9 cellular contexts compared by ENCODE assay signal in the genomic region with DNA sequence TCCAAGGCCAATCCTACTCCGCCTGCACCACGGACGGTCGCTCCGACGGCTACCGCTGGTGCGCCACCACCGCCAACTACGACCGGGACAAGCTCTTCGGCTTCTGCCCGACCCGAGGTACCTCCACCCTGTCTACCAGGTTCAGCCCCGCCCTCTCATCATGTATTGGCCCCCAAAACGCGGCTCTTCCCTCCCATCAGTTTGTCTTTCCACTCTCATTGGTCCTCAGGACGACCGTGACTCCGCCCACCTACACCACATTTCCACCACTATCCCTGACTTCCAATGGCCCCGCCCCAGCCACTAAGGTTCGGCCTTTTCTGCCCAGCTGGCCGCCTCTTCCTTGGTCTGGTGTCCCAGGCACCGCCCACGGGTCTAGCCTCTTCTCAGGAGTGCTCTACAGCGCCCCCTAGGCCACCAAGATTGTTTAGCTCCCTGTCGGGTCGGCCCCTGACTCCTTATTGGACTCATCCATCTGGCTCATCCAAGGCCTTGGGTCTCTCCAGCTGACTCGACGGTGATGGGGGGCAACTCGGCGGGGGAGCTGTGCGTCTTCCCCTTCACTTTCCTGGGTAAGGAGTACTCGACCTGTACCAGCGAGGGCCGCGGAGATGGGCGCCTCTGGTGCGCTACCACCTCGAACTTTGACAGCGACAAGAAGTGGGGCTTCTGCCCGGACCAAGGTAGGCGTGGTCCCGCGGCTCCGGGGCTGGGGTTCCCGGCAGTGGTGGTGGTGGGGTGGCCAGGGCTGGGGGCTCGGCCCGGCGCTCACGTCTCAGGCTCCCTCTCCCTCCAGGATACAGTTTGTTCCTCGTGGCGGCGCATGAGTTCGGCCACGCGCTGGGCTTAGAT. TPM values are rescaled to one million over a fixed set of nuclear protein-coding genes. Genes with fewer than 3 reads are reported as not detected.
DNase-seq lines count a peak whose midpoint lies in the region; ATAC-seq and TF ChIP-seq lines count a peak whose summit lies in the region.
"Had no signal": no experiment of that assay in that cellular context is flagged by ENCODE, and none has a peak within 500 bp of the region (broad histone marks: within the 10 kb centered on the region; RNA-seq: fewer than 3 reads in every experiment).

No MANE protein-coding gene starts in this region.

- in situ Hi-C loops in transverse colon (cut with MboI; ENCODE audit: low pct_ligation_motif_present in 1 of 4, low pct_unique_long_range_greater_than_20kb in 1 of 4, low sequenced_read_pairs in 3 of 4), result loop anchor here in 1 of 4 donors (10.0 kb wide), 1 partner anchor 163 kb away; no protein-coding TSS in a partner anchor

- no peak overlapping the region for H3K9ac ChIP-seq in iPS-15b (ENCODE audit: low read depth, low read length)

- H3K9me3 ChIP-seq in iPS-15b (ENCODE audit: control insufficient read depth, insufficient read depth, low read length) (no peaks in the 10 kb centered on the region), transverse colon (no peaks in the 10 kb centered on the region)

- no peak for TF ChIP-seq EP300 in transverse colon (IDR thresholded peaks at IDR 0.05; ENCODE audit: low read depth)

- H3K27me3 ChIP-seq in iPS-15b (ENCODE audit: control insufficient read depth, insufficient read depth, low read length) (peaks cover 14% of the 10 kb centered on the region), transverse colon (peaks cover 89% of the 10 kb centered on the region)

- H3K27me3 Mint-ChIP-seq in activated T-helper 2 cell treated with anti-CD3 and anti-CD28 coated beads, Interferon-gamma antibody, Interleukin-2, Interleukin-4, amounts not matched to agents 10 μg/mL and 5 μg/mL and 100 μg/mL, durations not matched to agents 14 hours and 24 hours and 36 hours (ENCODE audit: low read depth), result peaks cover 62% of the 10 kb centered on the region

- peaks cover 5% of the 10 kb centered on the region for H3K36me3 Mint-ChIP-seq in activated T-helper 2 cell treated with anti-CD3 and anti-CD28 coated beads, Interferon-gamma antibody, Interleukin-2, Interleukin-4, amounts not matched to agents 10 μg/mL and 5 μg/mL and 100 μg/mL, durations not matched to agents 14 hours and 24 hours and 36 hours (ENCODE audit: low read depth)

- H3K4me1 Mint-ChIP-seq in activated T-helper 2 cell treated with anti-CD3 and anti-CD28 coated beads, Interferon-gamma antibody, Interleukin-2, Interleukin-4, amounts not matched to agents 10 μg/mL and 5 μg/mL and 100 μg/mL, durations not matched to agents 14 hours and 24 hours and 36 hours (ENCODE audit: low read depth), result peaks cover 47% of the 10 kb centered on the region

- peak overlapping the region; percentile 35 for H3K4me3 Mint-ChIP-seq in activated T-helper 2 cell treated with anti-CD3 and anti-CD28 coated beads, Interferon-gamma antibody, Interleukin-2, Interleukin-4, amounts not matched to agents 10 μg/mL and 5 μg/mL and 100 μg/mL, durations not matched to agents 14 hours and 24 hours and 36 hours (ENCODE audit: low read depth)

- TF ChIP-seq POLR2A in NB4 (IDR thresholded peaks at IDR 0.05; ENCODE audit: extremely low read depth, insufficient read length), result no peak
- no peak for TF ChIP-seq POLR2A in transverse colon (IDR thresholded peaks at IDR 0.05)

- intact Hi-C loops in activated T-helper 2 cell treated with anti-CD3 and anti-CD28 coated beads, Interferon-gamma antibody, Interleukin-2, Interleukin-4, amounts not matched to agents 10 μg/mL and 5 μg/mL and 100 μg/mL, durations not matched to agents 14 hours and 24 hours and 36 hours (cut with micrococcal nuclease), result loop anchor here (1.0 to 5.0 kb wide), 2 partner anchors 25 to 40 kb away; a partner anchor contains a TSS
- intact Hi-C loops in transverse colon (cut with DNase I; ENCODE audit: low total_unique reads), result no loop called here

- WGBS in transverse colon (ENCODE audit: low coverage in 1 of 2), 2 donors, result 0 to 51% methylated on average over 3 to 54 of the region's 57 CpGs

- no peak for ATAC-seq in HG02759 (IDR thresholded peaks at IDR 0.05; ENCODE audit: unreplicated experiment)

- peaks cover 3% of the 10 kb centered on the region for H3K36me3 ChIP-seq in iPS-15b (ENCODE audit: control insufficient read depth, insufficient read depth, low read length)
- H3K36me3 ChIP-seq in transverse colon, result no peaks in the 10 kb centered on the region

- DNase-seq in EL (peak; percentile 80), NB4 (ENCODE audit: low read depth) (peak; percentile 57), transverse colon (peak; percentile 54), dedifferentiated amniotic fluid mesenchymal stem cell (ENCODE audit: extremely low spot score) (no peak), NCI-H128 (lab: John Stamatoyannopoulos, UW; ENCODE audit: unreplicated experiment) (no peak)
- no peak for DNase-seq in activated T-helper 2 cell treated with anti-CD3 and anti-CD28 coated beads, Interferon-gamma antibody, Interleukin-2, Interleukin-4, amounts not matched to agents 10 μg/mL and 5 μg/mL and 100 μg/mL, durations not matched to agents 14 hours and 24 hours and 36 hours (ENCODE audit: low spot score)

- peak; percentile 22 for TF ChIP-seq CTCF in NB4 (IDR thresholded peaks at IDR 0.05; ENCODE audit: low read depth, low read length)
- TF ChIP-seq CTCF in transverse colon (IDR thresholded peaks at IDR 0.05), result no peak

- no peak overlapping the region for H3K4me3 ChIP-seq in NB4 (ENCODE audit: low read depth, low read length)
- H3K4me3 ChIP-seq in iPS-15b (ENCODE audit: low read depth, low read length), result peak overlapping the region; percentile 30
- no peak overlapping the region for H3K4me3 ChIP-seq in transverse colon
- H3K4me3 ChIP-seq: SK-N-MC had no signal

- no peaks in the 10 kb centered on the region for H3K9me3 Mint-ChIP-seq in activated T-helper 2 cell treated with anti-CD3 and anti-CD28 coated beads, Interferon-gamma antibody, Interleukin-2, Interleukin-4, amounts not matched to agents 10 μg/mL and 5 μg/mL and 100 μg/mL, durations not matched to agents 14 hours and 24 hours and 36 hours

- H3K27ac ChIP-seq in transverse colon, result no peak overlapping the region
- H3K27ac ChIP-seq: SK-N-MC had no signal

- H3K4me1 ChIP-seq in iPS-15b (ENCODE audit: control insufficient read depth, insufficient read depth, low read length) (peaks cover 12% of the 10 kb centered on the region), transverse colon (peaks cover 4 to 30% (median 9%) of the 10 kb centered on the region in 4 donors)

- H3K27ac Mint-ChIP-seq in activated T-helper 2 cell treated with anti-CD3 and anti-CD28 coated beads, Interferon-gamma antibody, Interleukin-2, Interleukin-4, amounts not matched to agents 10 μg/mL and 5 μg/mL and 100 μg/mL, durations not matched to agents 14 hours and 24 hours and 36 hours, result no peak overlapping the region

RNA-seq across cellular contexts. Expression of a gene that starts 3.1 kb away (rescaled TPM):
- total RNA-seq in activated T-helper 2 cell treated with anti-CD3 and anti-CD28 coated beads, Interferon-gamma antibody, Interleukin-2, Interleukin-4, amounts not matched to agents 10 μg/mL and 5 μg/mL and 100 μg/mL, durations not matched to agents 14 hours and 24 hours and 36 hours, result 0.16 TPM in 1 of 2 replicates, not detected in the other
- 1 to 10 TPM in 1 of 4 donors, not detected in 3; 3.8 TPM for total RNA-seq in transverse colon

RNA-seq across cellular contexts. Expression of a gene that starts 17.2 kb away (rescaled TPM):
- 0.73 TPM in 1 of 2 replicates, not detected in the other for total RNA-seq in activated T-helper 2 cell treated with anti-CD3 and anti-CD28 coated beads, Interferon-gamma antibody, Interleukin-2, Interleukin-4, amounts not matched to agents 10 μg/mL and 5 μg/mL and 100 μg/mL, durations not matched to agents 14 hours and 24 hours and 36 hours
- not detected for total RNA-seq in transverse colon

RNA-seq across cellular contexts. Expression of a gene that starts 39.9 kb away (rescaled TPM):
- total RNA-seq in activated T-helper 2 cell treated with anti-CD3 and anti-CD28 coated beads, Interferon-gamma antibody, Interleukin-2, Interleukin-4, amounts not matched to agents 10 μg/mL and 5 μg/mL and 100 μg/mL, durations not matched to agents 14 hours and 24 hours and 36 hours, result 35.7 and 36.1 TPM in 2 replicates
- total RNA-seq in transverse colon, result 10 to 100 TPM; 27.0 to 80.0 (median 32.4) TPM

Comparison
In these comparisons a context has a peak if more than half of its experiments do, and no peak if none do; other contexts are left out.
1. DNase-seq: peak in EL (single experiment), NB4 (single experiment) and transverse colon (single experiment); none in activated T-helper 2 cell treated with anti-CD3 and anti-CD28 coated beads, Interferon-gamma antibody, Interleukin-2, Interleukin-4, amounts not matched to agents 10 μg/mL and 5 μg/mL and 100 μg/mL, durations not matched to agents 14 hours and 24 hours and 36 hours (single experiment), dedifferentiated amniotic fluid mesenchymal stem cell (single experiment) and NCI-H128 (single experiment).